32 cellular contexts compared by ENCODE assay signal in genomic region chr9:129648092-129648763, GRCh38. TPM values are rescaled to one million over a fixed set of nuclear protein-coding genes. Genes with fewer than 3 reads are reported as not detected.
DNase-seq lines count a peak whose midpoint lies in the region; ATAC-seq, FAIRE-seq and TF ChIP-seq lines count a peak whose summit lies in the region.
"Had no signal": no experiment of that assay in that cellular context is flagged by ENCODE, and none has a peak within 500 bp of the region (broad histone marks: within the 10 kb centered on the region; RNA-seq: fewer than 3 reads in every experiment).

No MANE protein-coding gene starts in this region.

- H4K20me1 ChIP-seq in SK-N-SH (ENCODE audit: insufficient read depth): no peaks in the 10 kb centered on the region

- intact Hi-C loops in vagina (cut with DNase I): no loop called here

- H3K9me3 ChIP-seq in SK-N-SH: no peaks in the 10 kb centered on the region
- H3K9me3 ChIP-seq in vagina: no peaks in the 10 kb centered on the region
- H3K9me3 ChIP-seq: heart right ventricle, right lobe of liver, transverse colon had no signal

- CTCF ChIA-PET in SK-N-SH (lab: Yijun Ruan, JAX): interaction anchor here (0.8 kb wide), 1 partner anchor 78 kb away, joined by 3 read pairs; no protein-coding TSS in a partner anchor

- H3K36me3 ChIP-seq in SK-N-SH (replicated peaks in 1 of 2; ENCODE audit: control insufficient read depth in 1 of 2, insufficient read depth in 2 of 2, low read length in 1 of 2) (no peaks in the 10 kb centered on the region), bronchial epithelial cell (ENCODE audit: control insufficient read depth, insufficient read depth, low read length) (no peaks in the 10 kb centered on the region), vagina (no peaks in the 10 kb centered on the region)
- H3K36me3 ChIP-seq: heart right ventricle, right lobe of liver, transverse colon, WERI-Rb-1 had no signal

- no peak overlapping the region for H3K4me2 ChIP-seq in SK-N-SH

- WGBS in SK-N-SH (ENCODE audit: low lambda C conversion rate): 66% methylated on average over 16 of the region's 16 CpGs

- H3K4me3 Mint-ChIP-seq in mesothelial cell of epicardium: no peak overlapping the region
- H3K4me3 Mint-ChIP-seq: activated CD4-positive, alpha-beta T cell treated with anti-CD3 and anti-CD28 coated beads, Interleukin-2, amount 10 ng/mL, durations not matched to agents 7 days and 5 days; activated T-helper 1 cell treated with anti-CD3 and anti-CD28 coated beads, Interleukin-12 subunit alpha, Interleukin-12 subunit beta, Interleukin-2, Interleukin-4 antibody, amounts not matched to agents 30 ng/mL and 10 ng/mL and 1 ng/mL, durations not matched to agents 14 hours and 24 hours and 36 hours; CD8-positive, alpha-beta memory T cell; H9; stimulated activated naive CD8-positive, alpha-beta T cell treated with anti-CD3 and anti-CD28 coated beads, Interleukin-15, Interleukin-2, amounts not matched to agents 100 ng/mL and 50 ng/mL, for 24 hours had no signal

- no peak for TF ChIP-seq RAD21 in SK-N-SH (IDR thresholded peaks at IDR 0.05; ENCODE audit: low read length)

- no peak overlapping the region for H3K9ac ChIP-seq in SK-N-SH
- H3K9ac ChIP-seq: parathyroid adenoma had no signal

- H3K36me3 Mint-ChIP-seq in mesothelial cell of epicardium: no peaks in the 10 kb centered on the region
- H3K36me3 Mint-ChIP-seq: CD8-positive, alpha-beta memory T cell; naive B cell had no signal

- peaks cover 0 to 33% of the 10 kb centered on the region in 2 experiments; a peak in 2 of 4 replicates for H3K4me1 ChIP-seq in SK-N-SH (ENCODE audit: control insufficient read depth in 1 of 2, insufficient read depth in 2 of 2, low read depth in 1 of 2, low read length in 1 of 2)
- peaks cover 41% of the 10 kb centered on the region for H3K4me1 ChIP-seq in vagina
- H3K4me1 ChIP-seq: heart right ventricle, parathyroid adenoma, right lobe of liver, transverse colon had no signal

- TF ChIP-seq EP300 in SK-N-SH (IDR thresholded peaks at IDR 0.05; ENCODE audit: borderline replicate concordance in 1 of 2, low read depth in 1 of 2, low read length in 1 of 2): no peak

- peak overlapping the region in 1 of 2 experiments; percentile 97; a peak in 1 of 4 replicates for H3K27ac ChIP-seq in SK-N-SH (ENCODE audit: low read depth in 2 of 2, low read length in 1 of 2)
- H3K27ac ChIP-seq in vagina: peak overlapping the region; percentile 80
- H3K27ac ChIP-seq: 22Rv1, heart right ventricle, parathyroid adenoma, right lobe of liver, transverse colon, WERI-Rb-1 had no signal

- DNase-seq in SK-N-SH (no peak), bronchial epithelial cell (ENCODE audit: low read depth) (no peak), mesothelial cell of epicardium (ENCODE audit: low spot score in 2 of 2, unreplicated experiment in 2 of 2) (no peak), vagina (ENCODE audit: extremely low spot score in 2 of 2) (no peak), COR-L47 (lab: John Stamatoyannopoulos, UW) (no peak), NCI-H526 treated with DMSO at 0.1 percent for 48 hours (lab: John Stamatoyannopoulos, UW) (no peak)
- DNase-seq: activated CD4-positive, alpha-beta T cell treated with anti-CD3 and anti-CD28 coated beads, Interleukin-2, amount 10 ng/mL, durations not matched to agents 7 days and 5 days; activated naive CD4-positive, alpha-beta T cell treated with anti-CD3 and anti-CD28 coated beads, Interleukin-2, amount 50 U/mL, for 16 hours; CD8-positive, alpha-beta memory T cell; central memory CD4-positive, alpha-beta T cell; GF-D8; H9; heart right ventricle; naive B cell; NCI-H2081; NCI-H345; NCI-H82; right lobe of liver; transverse colon; WERI-Rb-1 had no signal

- H3K4me3 ChIP-seq in SK-N-SH (ENCODE audit: low read depth in 2 of 2, low read length in 1 of 2): no peak overlapping the region
- no peak overlapping the region for H3K4me3 ChIP-seq in bronchial epithelial cell (ENCODE audit: low read depth, low read length)
- H3K4me3 ChIP-seq in vagina: no peak overlapping the region
- H3K4me3 ChIP-seq: heart right ventricle, right lobe of liver, transverse colon had no signal

- H3K27me3 Mint-ChIP-seq in mesothelial cell of epicardium (ENCODE audit: low read depth): no peaks in the 10 kb centered on the region
- H3K27me3 Mint-ChIP-seq: activated CD4-positive, alpha-beta T cell treated with anti-CD3 and anti-CD28 coated beads, Interleukin-2, amount 10 ng/mL, durations not matched to agents 7 days and 5 days; CD8-positive, alpha-beta memory T cell; stimulated activated naive CD8-positive, alpha-beta T cell treated with anti-CD3 and anti-CD28 coated beads, Interleukin-15, Interleukin-2, amounts not matched to agents 100 ng/mL and 50 ng/mL, for 24 hours had no signal

- POLR2A ChIA-PET in SK-N-SH (lab: Yijun Ruan, JAX): no interaction called here

- no peak for TF ChIP-seq CTCF in SK-N-SH (IDR thresholded peaks at IDR 0.05)
- no peak for TF ChIP-seq CTCF in bronchial epithelial cell (IDR thresholded peaks at IDR 0.05; ENCODE audit: insufficient read depth, low read length, severe bottlenecking)
- no peak for TF ChIP-seq CTCF in mesothelial cell of epicardium (IDR thresholded peaks at IDR 0.05; ENCODE audit: unreplicated experiment)
- TF ChIP-seq CTCF in vagina (IDR thresholded peaks at IDR 0.05): no peak

- H3K9me2 ChIP-seq in SK-N-SH: no peaks in the 10 kb centered on the region

- H3K9me3 Mint-ChIP-seq in mesothelial cell of epicardium: peaks cover 6% of the 10 kb centered on the region
- H3K9me3 Mint-ChIP-seq: activated CD4-positive, alpha-beta T cell treated with anti-CD3 and anti-CD28 coated beads, Interleukin-2, amount 10 ng/mL, durations not matched to agents 7 days and 5 days; activated T-helper 1 cell treated with anti-CD3 and anti-CD28 coated beads, Interleukin-12 subunit alpha, Interleukin-12 subunit beta, Interleukin-2, Interleukin-4 antibody, amounts not matched to agents 30 ng/mL and 10 ng/mL and 1 ng/mL, durations not matched to agents 14 hours and 24 hours and 36 hours; CD8-positive, alpha-beta memory T cell; H9; stimulated activated naive CD8-positive, alpha-beta T cell treated with anti-CD3 and anti-CD28 coated beads, Interleukin-15, Interleukin-2, amounts not matched to agents 100 ng/mL and 50 ng/mL, for 24 hours had no signal

- H3F3A ChIP-seq in SK-N-SH (replicated peaks; ENCODE audit: insufficient read depth): peaks cover 3% of the 10 kb centered on the region

- no peak overlapping the region for H2AFZ ChIP-seq in SK-N-SH (ENCODE audit: low read depth)
- H2AFZ ChIP-seq: parathyroid adenoma had no signal

- H3K27ac Mint-ChIP-seq in mesothelial cell of epicardium: peak overlapping the region; percentile 52
- H3K27ac Mint-ChIP-seq: activated CD4-positive, alpha-beta T cell treated with anti-CD3 and anti-CD28 coated beads, Interleukin-2, amount 10 ng/mL, durations not matched to agents 7 days and 5 days; activated T-helper 1 cell treated with anti-CD3 and anti-CD28 coated beads, Interleukin-12 subunit alpha, Interleukin-12 subunit beta, Interleukin-2, Interleukin-4 antibody, amounts not matched to agents 30 ng/mL and 10 ng/mL and 1 ng/mL, durations not matched to agents 14 hours and 24 hours and 36 hours; H9; naive B cell; stimulated activated naive CD8-positive, alpha-beta T cell treated with anti-CD3 and anti-CD28 coated beads, Interleukin-15, Interleukin-2, amounts not matched to agents 100 ng/mL and 50 ng/mL, for 24 hours had no signal

- no peaks in the 10 kb centered on the region for H3K79me2 ChIP-seq in SK-N-SH (ENCODE audit: insufficient read depth)
- H3K79me2 ChIP-seq: parathyroid adenoma had no signal

- no peak for TF ChIP-seq POLR2A in vagina (IDR thresholded peaks at IDR 0.05)

- peak; percentile 92 for FAIRE-seq in bronchial epithelial cell (lab: Jason Lieb, UNC)

- H3K27me3 ChIP-seq in SK-N-SH (ENCODE audit: insufficient read depth): no peaks in the 10 kb centered on the region
- H3K27me3 ChIP-seq in bronchial epithelial cell (ENCODE audit: control insufficient read depth, insufficient read depth, low read length): peaks cover under 1% of the 10 kb centered on the region
- no peaks in the 10 kb centered on the region for H3K27me3 ChIP-seq in vagina
- H3K27me3 ChIP-seq: heart right ventricle, right lobe of liver, transverse colon had no signal

- H3K4me1 Mint-ChIP-seq in mesothelial cell of epicardium: peaks cover 22% of the 10 kb centered on the region
- H3K4me1 Mint-ChIP-seq: activated CD4-positive, alpha-beta T cell treated with anti-CD3 and anti-CD28 coated beads, Interleukin-2, amount 10 ng/mL, durations not matched to agents 7 days and 5 days; CD8-positive, alpha-beta memory T cell; H9 had no signal

- ATAC-seq in SK-N-SH treated with all-trans-retinoic acid at 6 μM for 48 hours (peak; percentile 31; the same call in 2 of the 3 replicates), GM19328 (IDR thresholded peaks at IDR 0.05; ENCODE audit: unreplicated experiment) (no peak)
- ATAC-seq: left lobe of liver, right lobe of liver, Right ventricle myocardium inferior had no signal

TF ChIP-seq in SK-N-SH treated with all-trans-retinoic acid at 6 μM for 48 hours, 23 proteins besides CTCF, POLR2A, EP300 and RAD21 (continues in another document):
- no peak for TF ChIP-seq ZNF70 (CRISPR knock-in tag; IDR thresholded peaks at IDR 0.05)

TF ChIP-seq in SK-N-SH, 30 proteins besides CTCF, POLR2A, EP300 and RAD21 (continues in another document):
- TF ChIP-seq FOXM1 (IDR thresholded peaks at IDR 0.05; ENCODE audit: low read depth) (no peak), RFX5 (IDR thresholded peaks at IDR 0.05; ENCODE audit: low read length) (no peak), JUND (IDR thresholded peaks at IDR 0.05) (no peak), ELF1 (IDR thresholded peaks at IDR 0.05) (no peak)

RNA-seq across cellular contexts. Expression of gene ASB6, which starts 6.3 kb away (rescaled TPM):
- polyA plus RNA-seq in SK-N-SH (2012; rRNA removed): 35.9 and 37.5 TPM in 2 replicates
- 14.2 and 23.9 TPM in 2 replicates for polyA plus RNA-seq in SK-N-SH (2012; cell fraction: cytosol; rRNA removed)
- polyA plus RNA-seq in SK-N-SH (2012; cell fraction: nucleus; rRNA removed): 89.7 and 96.2 TPM in 2 replicates
- total RNA-seq in bronchial epithelial cell: 6.1 and 9.2 TPM in 2 replicates
- total RNA-seq in mesothelial cell of epicardium: 24.5 to 26.2 TPM (median 24.6 TPM) in 3 replicates
- total RNA-seq in vagina: 18.9 TPM

RNA-seq across cellular contexts. Expression of gene PRRX2, which starts 17.2 kb away (rescaled TPM):
- 0.83 and 0.84 TPM in 2 replicates for polyA plus RNA-seq in SK-N-SH (2012; rRNA removed)
- 0.51 and 1.2 TPM in 2 replicates for polyA plus RNA-seq in SK-N-SH (2012; cell fraction: cytosol; rRNA removed)
- polyA plus RNA-seq in SK-N-SH (2012; cell fraction: nucleus; rRNA removed): 0.37 and 0.70 TPM in 2 replicates
- total RNA-seq in bronchial epithelial cell (0.13 TPM in 1 of 2 replicates, not detected in the other), mesothelial cell of epicardium (7.5 to 10.1 TPM (median 8.7 TPM) in 3 replicates), vagina (43.7 TPM)
- total RNA-seq: left lobe of liver, OCI-LY7, right lobe of liver had no signal
- polyA plus RNA-seq: CD8-positive, alpha-beta memory T cell had no signal

RNA-seq across cellular contexts. Expression of gene NTMT1, which starts 22.3 kb away (rescaled TPM):
- 75.0 and 78.3 TPM in 2 replicates for polyA plus RNA-seq in SK-N-SH (2012; rRNA removed)
- polyA plus RNA-seq in SK-N-SH (2012; cell fraction: cytosol; rRNA removed): 44.3 and 62.6 TPM in 2 replicates
- 44.8 and 47.5 TPM in 2 replicates for polyA plus RNA-seq in SK-N-SH (2012; cell fraction: nucleus; rRNA removed)
- 32.6 and 40.8 TPM in 2 replicates for total RNA-seq in bronchial epithelial cell
- 30.7 to 33.3 TPM (median 33.0 TPM) in 3 replicates for total RNA-seq in mesothelial cell of epicardium
- 15.5 TPM for total RNA-seq in vagina

RNA-seq across cellular contexts. Expression of gene C9orf50, which starts 27.3 kb away (rescaled TPM):
- polyA plus RNA-seq in SK-N-SH (2012; rRNA removed): 0.24 and 0.30 TPM in 2 replicates
- 0.17 and 0.34 TPM in 2 replicates for polyA plus RNA-seq in SK-N-SH (2012; cell fraction: cytosol; rRNA removed)
- 1.0 and 1.2 TPM in 2 replicates for polyA plus RNA-seq in SK-N-SH (2012; cell fraction: nucleus; rRNA removed)
- total RNA-seq in bronchial epithelial cell (not detected in 2 replicates), mesothelial cell of epicardium (0.23 to 0.87 TPM (median 0.69 TPM) in 3 replicates), vagina (not detected)
- total RNA-seq: activated CD4-positive, alpha-beta T cell treated with anti-CD3 and anti-CD28 coated beads, Interleukin-2, amount 10 ng/mL, durations not matched to agents 7 days and 5 days; activated T-helper 1 cell treated with anti-CD3 and anti-CD28 coated beads, Interleukin-12 subunit alpha, Interleukin-12 subunit beta, Interleukin-2, Interleukin-4 antibody, amounts not matched to agents 30 ng/mL and 10 ng/mL and 1 ng/mL, durations not matched to agents 14 hours and 24 hours and 36 hours; CD8-positive, alpha-beta memory T cell; dermis microvascular lymphatic vessel endothelial cell; fibroblast of villous mesenchyme; H9; heart right ventricle; left lobe of liver; mesenteric fat pad; OCI-LY7; right lobe of liver; Right ventricle myocardium inferior; transverse colon had no signal
- polyA plus RNA-seq: CD8-positive, alpha-beta memory T cell; heart right ventricle had no signal
